9 cellular contexts compared by ENCODE assay signal in the genomic region with DNA sequence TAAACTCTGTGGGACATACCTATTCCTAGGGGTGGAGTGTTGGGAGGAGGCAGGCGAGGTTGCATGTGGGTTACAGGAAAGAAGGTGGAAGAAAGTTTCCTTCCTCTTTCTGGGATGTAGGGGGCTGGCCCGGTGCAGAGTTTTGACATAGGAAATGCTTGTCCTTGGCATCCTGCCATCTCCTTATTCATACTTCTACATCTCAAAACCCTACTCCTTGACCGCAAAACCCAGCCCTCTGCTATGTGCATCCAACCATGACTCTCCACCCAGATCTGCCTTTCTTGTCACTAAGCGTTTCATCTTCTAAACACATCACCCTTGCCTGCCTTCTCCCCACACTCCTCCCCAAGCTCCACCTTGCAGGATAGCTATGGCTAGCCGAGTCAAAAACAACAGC. TPM values are rescaled to one million over a fixed set of nuclear protein-coding genes. Genes with fewer than 3 reads are reported as not detected.
DNase-seq lines count a peak whose midpoint lies in the region; ATAC-seq, FAIRE-seq and TF ChIP-seq lines count a peak whose summit lies in the region.
"Not testable (repeated sequence)": the region's sequence is repeated elsewhere in the genome, so short reads cannot be mapped to it uniquely, and the experiment has no call there.
"Had no signal": no experiment of that assay in that cellular context is flagged by ENCODE, and none has a peak within 500 bp of the region (broad histone marks: within the 10 kb centered on the region; RNA-seq: fewer than 3 reads in every experiment).

No MANE protein-coding gene starts in this region.

- H4K20me1 ChIP-seq in OCI-LY7 (ENCODE audit: insufficient read depth, low read length) = not testable (repeated sequence)

- peaks cover 17% of the 10 kb centered on the region for H3K4me1 ChIP-seq in OCI-LY7 (ENCODE audit: insufficient read depth, low read length, poor library complexity, severe bottlenecking)

- peaks cover 36% of the 10 kb centered on the region for H3K4me1 Mint-ChIP-seq in activated CD8-positive, alpha-beta T cell treated with anti-CD3 and anti-CD28 coated beads, Interleukin-2, amount 10 ng/mL, durations not matched to agents 7 days and 5 days (ENCODE audit: low read depth)
- peaks cover 11% of the 10 kb centered on the region for H3K4me1 Mint-ChIP-seq in stimulated activated effector memory CD8-positive, alpha-beta T cell treated with anti-CD3 and anti-CD28 coated beads, Interleukin-12 subunit alpha, Interleukin-12 subunit beta, amount 100 ng/mL, for 72 hours

- not testable (repeated sequence) for TF ChIP-seq CTCF in GM10266 (IDR thresholded peaks at IDR 0.05; ENCODE audit: control insufficient read depth, insufficient read depth, low read depth, missing control alignments); OCI-LY7 (conservative IDR thresholded peaks at IDR 0.05; ENCODE audit: low read length); bronchial epithelial cell (IDR thresholded peaks at IDR 0.05; ENCODE audit: insufficient read depth, low read length, severe bottlenecking)

- not testable (repeated sequence) for H3K27ac ChIP-seq in OCI-LY7 (ENCODE audit: low read depth, low read length, poor library complexity, severe bottlenecking)

- H3K36me3 Mint-ChIP-seq in activated CD8-positive, alpha-beta T cell treated with anti-CD3 and anti-CD28 coated beads, Interleukin-2, amount 10 ng/mL, durations not matched to agents 7 days and 5 days (ENCODE audit: low read depth); stimulated activated effector memory CD8-positive, alpha-beta T cell treated with anti-CD3 and anti-CD28 coated beads, Interleukin-12 subunit alpha, Interleukin-12 subunit beta, amount 100 ng/mL, for 72 hours: not testable (repeated sequence)

- peak overlapping the region; percentile 57 for H3K4me3 Mint-ChIP-seq in activated CD8-positive, alpha-beta T cell treated with anti-CD3 and anti-CD28 coated beads, Interleukin-2, amount 10 ng/mL, durations not matched to agents 7 days and 5 days
- not testable (repeated sequence) for H3K4me3 Mint-ChIP-seq in stimulated activated effector memory CD8-positive, alpha-beta T cell treated with anti-CD3 and anti-CD28 coated beads, Interleukin-12 subunit alpha, Interleukin-12 subunit beta, amount 100 ng/mL, for 72 hours

- not testable (repeated sequence) for H3K36me3 ChIP-seq in OCI-LY7 (ENCODE audit: insufficient read depth, low read length); bronchial epithelial cell (ENCODE audit: control insufficient read depth, insufficient read depth, low read length)

- POLR2A ChIA-PET in OCI-LY7 (lab: Charles Lee) = interaction anchor here (1.3 kb wide), 1 partner anchor 13 kb away, joined by 3 read pairs; no protein-coding TSS in a partner anchor
- POLR2A ChIA-PET in activated CD8-positive, alpha-beta T cell treated with anti-CD3 and anti-CD28 coated beads, Interleukin-2, amount 10 ng/mL, durations not matched to agents 7 days and 5 days (lab: Charles Lee) = not testable (repeated sequence)

- BruUV-seq in OCI-LY7 (replicated peaks; lab: Mats Ljungman, UMichigan) = not testable (repeated sequence)

- CTCF ChIA-PET in OCI-LY7 (lab: Charles Lee; ENCODE audit: unreplicated experiment); activated CD8-positive, alpha-beta T cell treated with anti-CD3 and anti-CD28 coated beads, Interleukin-2, amount 10 ng/mL, durations not matched to agents 7 days and 5 days (lab: Charles Lee): not testable (repeated sequence)

- not testable (repeated sequence) for H3K9me2 ChIP-seq in OCI-LY7 (ENCODE audit: insufficient read depth, low read length)

- H2AFZ ChIP-seq in OCI-LY7 (ENCODE audit: low read length) = not testable (repeated sequence)

- intact Hi-C loops in OCI-LY7 (cut with micrococcal nuclease; ENCODE audit: unreplicated experiment) = loop anchor here (10.0 kb wide), 1 partner anchor 56 kb away; no protein-coding TSS in a partner anchor

- peak overlapping the region; percentile 43 for H3K4me3 ChIP-seq in OCI-LY7 (ENCODE audit: low read depth, low read length, poor library complexity, severe bottlenecking)
- not testable (repeated sequence) for H3K4me3 ChIP-seq in bronchial epithelial cell (ENCODE audit: low read depth, low read length)

- not testable (repeated sequence) for H3K9me3 Mint-ChIP-seq in activated CD8-positive, alpha-beta T cell treated with anti-CD3 and anti-CD28 coated beads, Interleukin-2, amount 10 ng/mL, durations not matched to agents 7 days and 5 days (ENCODE audit: insufficient read depth); stimulated activated effector memory CD8-positive, alpha-beta T cell treated with anti-CD3 and anti-CD28 coated beads, Interleukin-12 subunit alpha, Interleukin-12 subunit beta, amount 100 ng/mL, for 72 hours

- not testable (repeated sequence) for H3K27me3 Mint-ChIP-seq in activated CD8-positive, alpha-beta T cell treated with anti-CD3 and anti-CD28 coated beads, Interleukin-2, amount 10 ng/mL, durations not matched to agents 7 days and 5 days (ENCODE audit: low read depth)

- FAIRE-seq in bronchial epithelial cell (lab: Jason Lieb, UNC) = peak; percentile 96

- not testable (repeated sequence) for H3K27me3 ChIP-seq in bronchial epithelial cell (ENCODE audit: control insufficient read depth, insufficient read depth, low read length)

- peak overlapping the region; percentile 57 for H3K27ac Mint-ChIP-seq in activated CD8-positive, alpha-beta T cell treated with anti-CD3 and anti-CD28 coated beads, Interleukin-2, amount 10 ng/mL, durations not matched to agents 7 days and 5 days
- peak overlapping the region; percentile 4 for H3K27ac Mint-ChIP-seq in stimulated activated effector memory CD8-positive, alpha-beta T cell treated with anti-CD3 and anti-CD28 coated beads, Interleukin-12 subunit alpha, Interleukin-12 subunit beta, amount 100 ng/mL, for 72 hours

- peak overlapping the region; percentile 61 for H3K4me2 ChIP-seq in OCI-LY7 (ENCODE audit: low read length)

- ATAC-seq in GM21528 (IDR thresholded peaks at IDR 0.05; ENCODE audit: low FRiP score, unreplicated experiment) = peak; percentile 96
- peak; percentile 99 for ATAC-seq in HG03432 (IDR thresholded peaks at IDR 0.05; ENCODE audit: unreplicated experiment)
- ATAC-seq in activated CD8-positive, alpha-beta T cell treated with anti-CD3 and anti-CD28 coated beads, Interleukin-2, amount 10 ng/mL, durations not matched to agents 7 days and 5 days = peak; percentile 89
- peak; percentile 92 for ATAC-seq in stimulated activated effector memory CD8-positive, alpha-beta T cell treated with anti-CD3 and anti-CD28 coated beads, Interleukin-12 subunit alpha, Interleukin-12 subunit beta, amount 100 ng/mL, for 72 hours

- DNase-seq in GM10266 (ENCODE audit: extremely low spot score) (peak; percentile 3), OCI-LY7 (ENCODE audit: low spot score) (peak; percentile 77), bronchial epithelial cell (ENCODE audit: low read depth) (peak; percentile 65), myocyte (ENCODE audit: low read depth) (peak; percentile 15)
- peak; percentile 78 for DNase-seq in activated CD8-positive, alpha-beta T cell treated with anti-CD3 and anti-CD28 coated beads, Interleukin-2, amount 10 ng/mL, durations not matched to agents 7 days and 5 days
- DNase-seq in stimulated activated effector memory CD8-positive, alpha-beta T cell treated with anti-CD3 and anti-CD28 coated beads, Interleukin-12 subunit alpha, Interleukin-12 subunit beta, amount 100 ng/mL, for 72 hours (ENCODE audit: low spot score in 2 of 2) = peak in 1 of 2 donors; percentile 53

- not testable (repeated sequence) for H3K9me3 ChIP-seq in OCI-LY7 (ENCODE audit: low read length)

- not testable (repeated sequence) for H3K79me2 ChIP-seq in OCI-LY7 (ENCODE audit: insufficient read depth, low read depth, low read length)

RNA-seq across cellular contexts. Expression of a gene that starts 48.5 kb away (rescaled TPM):
- not detected in 2 replicates for total RNA-seq in OCI-LY7 (2014; rRNA removed; shearing (Covaris generic))
- total RNA-seq in OCI-LY7 (2022) (not detected in 2 replicates), bronchial epithelial cell (not detected in 2 replicates), myocyte (not detected in 2 replicates)
- total RNA-seq in activated CD8-positive, alpha-beta T cell treated with anti-CD3 and anti-CD28 coated beads, Interleukin-2, amount 10 ng/mL, durations not matched to agents 7 days and 5 days = not detected
- polyA plus RNA-seq in myocyte (2012) = 0.04 TPM
- total RNA-seq: G401 had no signal
